ENCODE assay signal across 8 cellular contexts in the genomic region with DNA sequence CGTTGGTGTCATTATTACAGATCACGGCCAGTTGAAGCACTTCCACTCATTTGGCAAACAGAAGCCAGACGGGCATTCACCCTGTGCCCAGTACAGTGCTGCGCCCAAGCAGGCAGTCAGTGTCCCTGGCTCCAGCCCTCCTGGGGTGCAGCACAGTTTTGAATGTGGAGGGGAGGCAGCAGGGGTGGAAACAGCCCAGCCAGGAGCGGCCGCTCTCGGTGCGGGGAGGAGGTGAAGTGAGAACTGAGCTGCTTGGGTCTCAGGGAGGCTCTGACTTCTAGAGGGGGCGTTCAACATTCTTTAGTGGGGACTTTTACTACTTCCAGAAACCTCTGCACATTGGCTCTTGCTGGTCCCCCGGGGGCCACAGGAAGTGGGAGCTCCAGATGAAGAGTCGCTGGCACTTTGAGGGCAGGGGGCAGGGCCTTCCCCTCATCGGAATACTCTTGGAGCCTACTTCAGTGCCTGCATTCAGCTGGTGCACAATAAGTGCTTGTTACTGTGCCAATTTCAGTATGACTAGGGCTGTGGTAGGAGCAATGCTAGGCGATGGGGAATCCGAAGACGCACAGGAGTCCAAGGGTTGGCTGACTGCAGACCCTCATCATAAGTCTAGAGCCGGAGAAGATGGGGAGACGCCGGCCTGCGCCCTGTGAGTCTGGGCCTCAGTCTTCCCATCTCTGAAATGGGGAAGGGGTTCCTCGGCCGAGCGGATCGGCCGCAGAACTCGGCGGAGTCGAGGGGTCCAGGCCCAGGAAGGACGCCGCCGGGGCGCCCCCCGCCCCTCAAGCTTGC. TPM values are rescaled to one million over a fixed set of nuclear protein-coding genes. Genes with fewer than 3 reads are reported as not detected.
DNase-seq lines count a peak whose midpoint lies in the region; ATAC-seq and TF ChIP-seq lines count a peak whose summit lies in the region.

No MANE protein-coding gene starts in this region.

- no peak for TF ChIP-seq CTCF in Calu3 (IDR thresholded peaks at IDR 0.05; ENCODE audit: unreplicated experiment)
- TF ChIP-seq CTCF in colonic mucosa (IDR thresholded peaks at IDR 0.05) = no peak

- BruUV-seq in Calu3 (replicated peaks; lab: Mats Ljungman, UMichigan) = no TSS peak

- ATAC-seq in naive thymus-derived CD8-positive, alpha-beta T cell = no peak
- ATAC-seq in GM21619 (IDR thresholded peaks at IDR 0.05; ENCODE audit: unreplicated experiment) = no peak
- ATAC-seq in HG02763 (IDR thresholded peaks at IDR 0.05; ENCODE audit: unreplicated experiment) = no peak

- no peak overlapping the region; the same call in 1 of the 2 replicates for H2AFZ ChIP-seq in Karpas-422 (ENCODE audit: low read length)

- H3K27ac ChIP-seq in Karpas-422 (ENCODE audit: low read length) = peak overlapping the region; percentile 49; the same call in 1 of the 2 replicates
- no peak overlapping the region for H3K27ac ChIP-seq in colonic mucosa

- H3K27me3 Mint-ChIP-seq in Calu3 (ENCODE audit: unreplicated experiment) = no peaks in the 10 kb centered on the region
- H3K27me3 Mint-ChIP-seq in naive thymus-derived CD8-positive, alpha-beta T cell = peaks cover 17 to 84% (median 49%) of the 10 kb centered on the region in 5 donors

- intact Hi-C loops in Calu3 (cut with micrococcal nuclease; ENCODE audit: unreplicated experiment) (loop anchor here (5.0 kb wide), 1 partner anchor 115 kb away; no protein-coding TSS in a partner anchor), colonic mucosa (cut with DNase I) (no loop called here)

- no peaks in the 10 kb centered on the region for H3K9me2 ChIP-seq in Karpas-422 (replicated peaks; ENCODE audit: insufficient read depth, low read length)

- peaks cover 15% of the 10 kb centered on the region for H3K36me3 ChIP-seq in Karpas-422 (ENCODE audit: insufficient read depth, low read length)
- no peaks in the 10 kb centered on the region for H3K36me3 ChIP-seq in colonic mucosa

- peaks cover 30% of the 10 kb centered on the region for H3K36me3 Mint-ChIP-seq in Calu3 (ENCODE audit: insufficient read depth, unreplicated experiment)
- peaks cover 0 to 2% (median 0%) of the 10 kb centered on the region in 3 donors for H3K36me3 Mint-ChIP-seq in naive thymus-derived CD8-positive, alpha-beta T cell

- H3K4me2 ChIP-seq in Karpas-422 (ENCODE audit: low read depth, low read length, poor library complexity, severe bottlenecking) = peak overlapping the region; percentile 67

- DNase-seq in Calu3 (no peak), Karpas-422 (peak; percentile 61), colonic mucosa (no peak), epidermal melanocyte (ENCODE audit: insufficient read length, low spot score) (no peak), NCI-H1694 treated with DMSO at 0.1 percent for 48 hours (lab: John Stamatoyannopoulos, UW) (no peak)
- peak in 1 of 10 donors; percentile 45 for DNase-seq in naive thymus-derived CD8-positive, alpha-beta T cell

- CTCF ChIA-PET in Calu3 (lab: Charles Lee) = no interaction called here

- peak overlapping the region; percentile 68 for H3K4me3 ChIP-seq in Karpas-422 (ENCODE audit: low read length)
- H3K4me3 ChIP-seq in colonic mucosa = peak overlapping the region; percentile 25

- H3K79me2 ChIP-seq in Karpas-422 (ENCODE audit: low read length) = peaks cover 41% of the 10 kb centered on the region

- H3K27me3 ChIP-seq in Karpas-422 (ENCODE audit: low read length) = no peaks in the 10 kb centered on the region
- H3K27me3 ChIP-seq in colonic mucosa = no peaks in the 10 kb centered on the region

- no peaks in the 10 kb centered on the region for H4K20me1 ChIP-seq in Karpas-422 (ENCODE audit: insufficient read depth, low read depth, low read length)

- H3K27ac Mint-ChIP-seq in Calu3 (ENCODE audit: unreplicated experiment) = peak overlapping the region; percentile 69
- peak overlapping the region in 3 of 10 donors; percentile 7 to 74 (median 48) for H3K27ac Mint-ChIP-seq in naive thymus-derived CD8-positive, alpha-beta T cell

- H3K4me3 Mint-ChIP-seq in Calu3 (ENCODE audit: low read depth, unreplicated experiment) = peak overlapping the region; percentile 92
- H3K4me3 Mint-ChIP-seq in naive thymus-derived CD8-positive, alpha-beta T cell = peak overlapping the region; percentile 68 to 91 (median 88)

- H3K4me1 ChIP-seq in Karpas-422 (ENCODE audit: low read length) (peaks cover 61% of the 10 kb centered on the region), colonic mucosa (peaks cover 16% of the 10 kb centered on the region)

- H3K9me3 ChIP-seq in Karpas-422 (ENCODE audit: low read length) = no peaks in the 10 kb centered on the region
- H3K9me3 ChIP-seq in colonic mucosa = no peaks in the 10 kb centered on the region

- H3K9me3 Mint-ChIP-seq in Calu3 (ENCODE audit: low read depth, unreplicated experiment) = no peaks in the 10 kb centered on the region
- H3K9me3 Mint-ChIP-seq in naive thymus-derived CD8-positive, alpha-beta T cell = peaks cover 0 to 1% (median 0%) of the 10 kb centered on the region in 9 donors

- H3K9ac ChIP-seq in Karpas-422 (ENCODE audit: low read length) (peak overlapping the region; percentile 69), colonic mucosa (ENCODE audit: low read depth in 2 of 2, low read length in 2 of 2) (peak overlapping the region; percentile 22 to 50)

- H3K4me1 Mint-ChIP-seq in Calu3 (ENCODE audit: low read depth, unreplicated experiment) = peaks cover 32% of the 10 kb centered on the region
- H3K4me1 Mint-ChIP-seq in naive thymus-derived CD8-positive, alpha-beta T cell = peaks cover 9 to 58% (median 19%) of the 10 kb centered on the region in 4 donors

- POLR2A ChIA-PET in naive thymus-derived CD8-positive, alpha-beta T cell (lab: Charles Lee) = interaction anchor here (0.5 kb wide), 1 partner anchor 1028 kb away, joined by 3 read pairs; no protein-coding TSS in a partner anchor

RNA-seq across cellular contexts. Expression of gene NEK6, which starts 0.5 kb away (rescaled TPM):
- total RNA-seq in Calu3 (2022) = 42.2 and 43.0 TPM in 2 replicates
- total RNA-seq in Karpas-422 (2014; rRNA removed; shearing (Covaris generic); ENCODE audit: low replicate concordance) = 77.9 and 93.3 TPM in 2 replicates
- total RNA-seq in colonic mucosa = 10 to 100 TPM; 77.8 to 83.4 TPM
- 1 to 10 TPM in 1 of 2 experiments, under 1 TPM in 1; 0.83 to 1.2 TPM for total RNA-seq in naive thymus-derived CD8-positive, alpha-beta T cell
- 1 to 10 TPM in 1 of 3 donors, under 1 TPM in 1, not detected in 1; 0.37 to 1.7 TPM for polyA plus RNA-seq in naive thymus-derived CD8-positive, alpha-beta T cell

Comparison
In these comparisons a context has a peak if more than half of its experiments do, and no peak if none do; other contexts are left out.
1. RNA of gene NEK6, which starts 0.5 kb away (total RNA-seq): 77.8 to 83.4 TPM in colonic mucosa, 77.9 to 93.3 TPM in Karpas-422 and 42.2 to 43.0 TPM in Calu3; 0.83 to 1.2 TPM in naive thymus-derived CD8-positive, alpha-beta T cell; every median in the first group is over 10 times any median in the second.